Comparison of ENCODE assay signal across 8 cellular contexts in the genomic region with DNA sequence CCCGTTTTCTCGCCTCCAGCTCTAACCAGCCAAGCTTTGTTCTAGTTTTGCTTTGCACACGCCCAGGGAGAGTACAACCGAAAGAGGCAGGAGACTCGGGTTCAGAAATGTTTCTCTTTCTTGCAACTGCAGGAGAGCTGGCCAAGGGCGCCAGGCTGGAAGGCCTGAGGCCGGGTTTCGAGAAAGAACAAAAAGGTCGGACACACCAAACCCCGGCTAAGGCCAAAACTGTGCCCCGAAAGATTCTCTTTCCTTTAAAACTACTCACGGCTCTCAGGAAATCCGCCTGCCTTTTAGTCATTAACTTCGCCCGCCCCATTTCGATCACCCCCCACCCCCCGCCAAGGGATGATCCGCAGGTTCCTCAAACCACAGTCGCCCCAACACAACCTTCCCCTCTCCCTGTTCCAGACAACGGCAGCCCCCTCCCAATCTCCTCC. TPM values are rescaled to one million over a fixed set of nuclear protein-coding genes. Genes with fewer than 3 reads are reported as not detected.
DNase-seq lines count a peak whose midpoint lies in the region; ATAC-seq, FAIRE-seq and TF ChIP-seq lines count a peak whose summit lies in the region.

No MANE protein-coding gene starts in this region.

- TF ChIP-seq RAD21 in A549 (conservative IDR thresholded peaks at IDR 0.05 in 1 of 2, IDR thresholded peaks at IDR 0.05 in 1 of 2): no peak

- peak in 1 of 2 experiments; percentile 23 for DNase-seq in A549 (ENCODE audit: low read depth in 1 of 2, low spot score in 1 of 2)
- peak in 2 of 3 donors; percentile 59 to 73 for DNase-seq in Peyer's patch
- peak; percentile 60 for DNase-seq in activated naive CD4-positive, alpha-beta T cell treated with anti-CD3 and anti-CD28 coated beads, Interleukin-2, amount 50 U/mL, for 16 hours
- DNase-seq in glomerular visceral epithelial cell (ENCODE audit: extremely low spot score): peak; percentile 56
- peak; percentile 59 for DNase-seq in occipital lobe (lab: John Stamatoyannopoulos, UW)
- no peak for DNase-seq in thoracic aorta (ENCODE audit: low spot score)

- H3K4me1 ChIP-seq in A549: peaks cover 30% of the 10 kb centered on the region; the same call in 2 of the 3 replicates
- peaks cover 0 to 15% (median 4%) of the 10 kb centered on the region in 4 donors for H3K4me1 ChIP-seq in Peyer's patch
- H3K4me1 ChIP-seq in thoracic aorta (ENCODE audit: control insufficient read depth in 1 of 2, low read depth in 2 of 2): peaks cover 30 to 32% of the 10 kb centered on the region in 2 donors

- no peak for FAIRE-seq in A549 (lab: Jason Lieb, UNC)

- WGBS in A549 (ENCODE audit: missing lambda C conversion rate): 2% methylated on average over 16 of the region's 20 CpGs

- POLR2A ChIA-PET in A549 (lab: Yijun Ruan, JAX): interaction anchor here (0.6 to 2.5 kb wide), 19 partner anchors 9 to 248 kb away, joined by 3 to 12 read pairs (median 6); a partner anchor contains a TSS

- peak overlapping the region; percentile 77 for H3K4me2 ChIP-seq in A549

- H3K27me3 ChIP-seq in Peyer's patch (no peaks in the 10 kb centered on the region), thoracic aorta (replicated peaks; ENCODE audit: insufficient read depth) (no peaks in the 10 kb centered on the region)

- H3K4me3 ChIP-seq in A549: peak overlapping the region; percentile 82
- peak overlapping the region; percentile 71 to 81 (median 74) for H3K4me3 ChIP-seq in Peyer's patch
- H3K4me3 ChIP-seq in thoracic aorta: peak overlapping the region; percentile 98

- TF ChIP-seq POLR2A in A549 (IDR thresholded peaks at IDR 0.05; ENCODE audit: low read length) (no peak), Peyer's patch (IDR thresholded peaks at IDR 0.05) (no peak)

- ATAC-seq in A549: peak; percentile 38 to 48
- peak; percentile 37 for ATAC-seq in GM18517 (IDR thresholded peaks at IDR 0.05; ENCODE audit: unreplicated experiment)
- peak; percentile 28 for ATAC-seq in HG03064 (IDR thresholded peaks at IDR 0.05; ENCODE audit: low read depth, unreplicated experiment)
- ATAC-seq in thoracic aorta (ENCODE audit: insufficient number of reproducible peaks, low FRiP score, low read depth): peak; percentile 25

- H3K36me3 ChIP-seq in Peyer's patch (peaks cover 0 to 9% (median 0%) of the 10 kb centered on the region in 3 donors), thoracic aorta (no peaks in the 10 kb centered on the region)

- TF ChIP-seq CTCF in A549 (IDR thresholded peaks at IDR 0.05) (no peak), Peyer's patch (IDR thresholded peaks at IDR 0.05) (no peak), thoracic aorta (IDR thresholded peaks at IDR 0.05) (no peak)

- H3K9me3 ChIP-seq in A549 (peaks cover 9% of the 10 kb centered on the region; the same call in 1 of the 3 replicates), Peyer's patch (no peaks in the 10 kb centered on the region), thoracic aorta (peaks cover 6% of the 10 kb centered on the region)

- TF ChIP-seq EP300 in A549 (IDR thresholded peaks at IDR 0.05): no peak

- peak overlapping the region; percentile 94 to 96 for H3K27ac ChIP-seq in A549
- peak overlapping the region; percentile 96 to 99 (median 97) for H3K27ac ChIP-seq in Peyer's patch
- peak overlapping the region; percentile 95 to 99 for H3K27ac ChIP-seq in thoracic aorta

- CTCF ChIA-PET in A549 (lab: Yijun Ruan, JAX): interaction anchor here (1.2 to 3.6 kb wide), 6 partner anchors 26 to 235 kb away, joined by 5 to 16 read pairs (median 6); no protein-coding TSS in a partner anchor

TF ChIP-seq in A549, 52 proteins besides CTCF, POLR2A, EP300 and RAD21:
- TF ChIP-seq, protein P1, sequence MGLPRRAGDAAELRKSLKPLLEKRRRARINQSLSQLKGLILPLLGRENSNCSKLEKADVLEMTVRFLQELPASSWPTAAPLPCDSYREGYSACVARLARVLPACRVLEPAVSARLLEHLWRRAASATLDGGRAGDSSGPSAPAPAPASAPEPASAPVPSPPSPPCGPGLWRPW (IDR thresholded peaks at IDR 0.05): no peak
- TF ChIP-seq KDM5A (IDR thresholded peaks at IDR 0.05) (no peak), RCOR1 (IDR thresholded peaks at IDR 0.05; ENCODE audit: low read depth, low read length) (no peak), BHLHE40 (IDR thresholded peaks at IDR 0.05; ENCODE audit: low read depth, low read length) (no peak), SREBF2 (IDR thresholded peaks at IDR 0.05) (no peak), HEYL (CRISPR knock-in tag; IDR thresholded peaks at IDR 0.05) (no peak), EHMT2 (IDR thresholded peaks at IDR 0.05; ENCODE audit: low read depth) (no peak), KDM1A (IDR thresholded peaks at IDR 0.05; ENCODE audit: low read depth) (no peak), MAZ (IDR thresholded peaks at IDR 0.05; ENCODE audit: borderline replicate concordance, low read depth, low read length) (no peak), HOXB5 (CRISPR knock-in tag; IDR thresholded peaks at IDR 0.05) (no peak), CBX8 (IDR thresholded peaks at IDR 0.05) (no peak), FOSL2 (IDR thresholded peaks at IDR 0.05) (no peak), FOSL2 (CRISPR knock-in tag; IDR thresholded peaks at IDR 0.05) (no peak), MYC (IDR thresholded peaks at IDR 0.05; ENCODE audit: borderline replicate concordance, low read length) (no peak), GATA3 (IDR thresholded peaks at IDR 0.05; ENCODE audit: borderline replicate concordance) (no peak)
- TF ChIP-seq, protein P2, sequence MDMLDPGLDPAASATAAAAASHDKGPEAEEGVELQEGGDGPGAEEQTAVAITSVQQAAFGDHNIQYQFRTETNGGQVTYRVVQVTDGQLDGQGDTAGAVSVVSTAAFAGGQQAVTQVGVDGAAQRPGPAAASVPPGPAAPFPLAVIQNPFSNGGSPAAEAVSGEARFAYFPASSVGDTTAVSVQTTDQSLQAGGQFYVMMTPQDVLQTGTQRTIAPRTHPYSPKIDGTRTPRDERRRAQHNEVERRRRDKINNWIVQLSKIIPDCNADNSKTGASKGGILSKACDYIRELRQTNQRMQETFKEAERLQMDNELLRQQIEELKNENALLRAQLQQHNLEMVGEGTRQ (IDR thresholded peaks at IDR 0.05): no peak
- TF ChIP-seq, protein P3, sequence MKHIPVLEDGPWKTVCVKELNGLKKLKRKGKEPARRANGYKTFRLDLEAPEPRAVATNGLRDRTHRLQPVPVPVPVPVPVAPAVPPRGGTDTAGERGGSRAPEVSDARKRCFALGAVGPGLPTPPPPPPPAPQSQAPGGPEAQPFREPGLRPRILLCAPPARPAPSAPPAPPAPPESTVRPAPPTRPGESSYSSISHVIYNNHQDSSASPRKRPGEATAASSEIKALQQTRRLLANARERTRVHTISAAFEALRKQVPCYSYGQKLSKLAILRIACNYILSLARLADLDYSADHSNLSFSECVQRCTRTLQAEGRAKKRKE (CRISPR knock-in tag; IDR thresholded peaks at IDR 0.05; ENCODE audit: low read depth): no peak

RNA-seq across cellular contexts. Expression of a gene that starts 0.6 kb away (rescaled TPM):
- polyA plus RNA-seq in A549 (2011; rRNA removed) (7.9 and 8.4 TPM in 2 replicates), A549 (2017; fragmentation: RNase III; extraction: RNeasy Plus Mini Kit Qiagen cat#74134 plus additional on column Dnase treatment) (5.6 to 6.8 TPM (median 6.3 TPM) in 3 replicates)
- polyA plus RNA-seq in A549 (2012; cell fraction: cytosol; rRNA removed): 1.3 and 1.8 TPM in 2 replicates
- 1.0 and 1.7 TPM in 2 replicates for polyA plus RNA-seq in A549 (2012; cell fraction: nucleus; rRNA removed)
- 7.7 and 7.9 TPM in 2 replicates for polyA minus RNA-seq in A549 (2011; rRNA and poly(A)+ RNA removed)
- total RNA-seq in Peyer's patch (10 to 100 TPM; 17.3 to 31.9 (median 28.2) TPM), occipital lobe (73.3 TPM), thoracic aorta (10 to 100 TPM; 14.1 to 35.6 TPM)

RNA-seq across cellular contexts. Expression of a gene that starts 58.3 kb away (rescaled TPM):
- 0.07 and 0.34 TPM in 2 replicates for polyA plus RNA-seq in A549 (2011; rRNA removed)
- 0.03 and 0.08 TPM in 2 replicates for polyA plus RNA-seq in A549 (2012; cell fraction: cytosol; rRNA removed)
- polyA plus RNA-seq in A549 (2012; cell fraction: nucleus; rRNA removed): 0.06 TPM in 1 of 2 replicates, not detected in the other
- 0.37 to 0.77 TPM (median 0.49 TPM) in 3 replicates for polyA plus RNA-seq in A549 (2017; fragmentation: RNase III; extraction: RNeasy Plus Mini Kit Qiagen cat#74134 plus additional on column Dnase treatment)
- polyA minus RNA-seq in A549 (2011; rRNA and poly(A)+ RNA removed): not detected in 2 replicates
- total RNA-seq in Peyer's patch: 1 to 10 TPM in 1 of 4 donors, under 1 TPM in 1, not detected in 2; 0.80 to 3.3 TPM
- total RNA-seq in occipital lobe: 0.94 TPM
- total RNA-seq in thoracic aorta: 1 to 10 TPM; 1.6 to 5.7 TPM
